ENCODE assay signal across 17 cellular contexts in the genomic region with DNA sequence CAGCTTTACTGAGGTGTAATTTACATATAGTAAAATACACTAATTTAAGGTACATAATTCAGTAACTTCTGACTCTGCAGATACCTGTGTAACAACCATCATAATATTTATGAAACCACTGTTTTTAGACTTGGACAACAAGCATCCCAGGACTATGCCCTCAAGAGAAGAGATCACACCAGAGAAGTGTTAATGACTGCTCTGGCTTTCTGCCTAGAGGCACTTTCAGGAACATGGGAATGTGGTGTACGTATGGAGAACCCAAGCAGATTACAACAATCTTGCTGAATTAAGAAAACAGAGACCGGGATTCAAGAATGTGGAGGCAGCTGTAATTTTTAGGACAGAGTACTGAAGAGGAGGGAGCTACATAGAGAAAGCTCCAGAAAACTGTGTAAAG.
A peak's percentile ranks its signal among the peaks of the same experiment; 100 is the strongest.
DNase-seq lines count a peak whose midpoint lies in the region; ATAC-seq and TF ChIP-seq lines count a peak whose summit lies in the region.
"Had no signal": no experiment of that assay in that cellular context is flagged by ENCODE, and none has a peak within 500 bp of the region (broad histone marks: within the 10 kb centered on the region; RNA-seq: fewer than 3 reads in every experiment).

No MANE protein-coding gene starts in this region.

- WGBS in right cardiac atrium, result 55% methylated on average over 2 of the region's 2 CpGs
- 14% methylated on average over 2 of the region's 2 CpGs for WGBS in smooth muscle cell (ENCODE audit: low lambda C conversion rate)

- H3K27me3 ChIP-seq in right cardiac atrium (ENCODE audit: control insufficient read depth, insufficient read depth), result no peaks in the 10 kb centered on the region
- no peaks in the 10 kb centered on the region for H3K27me3 ChIP-seq in left ventricle myocardium inferior (ENCODE audit: low read depth)
- H3K27me3 ChIP-seq in smooth muscle cell (ENCODE audit: low read depth), result no peaks in the 10 kb centered on the region
- H3K27me3 ChIP-seq: BLaER1 treated with 17β-estradiol and CSF1 and Interleukin-3, amounts not matched to agents 10 nM and 100 nM had no signal

- intact Hi-C loops in Right ventricle myocardium inferior (cut with DNase I), result no loop called here
- intact Hi-C loops in right cardiac atrium (cut with DNase I), result no loop called here
- intact Hi-C loops in left ventricle myocardium superior (cut with micrococcal nuclease), result no loop called here
- intact Hi-C loops in left ventricle myocardium inferior (cut with micrococcal nuclease), result no loop called here
- intact Hi-C loops in left colon (cut with DNase I, micrococcal nuclease), result no loop called here

- ATAC-seq in Right ventricle myocardium inferior (peak; percentile 71), right cardiac atrium (no peak), left ventricle myocardium superior (peak; percentile 83), left colon (no peak)
- ATAC-seq: A549; CD8-positive, alpha-beta T cell had no signal

- no peaks in the 10 kb centered on the region for H3K79me2 ChIP-seq in smooth muscle cell (ENCODE audit: low read depth)

- peak overlapping the region; percentile 15 for H2AFZ ChIP-seq in smooth muscle cell (ENCODE audit: low read depth)

- H4K20me1 ChIP-seq in smooth muscle cell (ENCODE audit: low read depth), result no peaks in the 10 kb centered on the region
- H4K20me1 ChIP-seq: BLaER1 treated with 17β-estradiol and CSF1 and Interleukin-3, amounts not matched to agents 10 nM and 100 nM had no signal

- H3K4me3 ChIP-seq in right cardiac atrium (ENCODE audit: low read length) (no peak overlapping the region), left ventricle myocardium inferior (no peak overlapping the region), smooth muscle cell (no peak overlapping the region)
- H3K4me3 ChIP-seq: A549; BLaER1 treated with 17β-estradiol and CSF1 and Interleukin-3, amounts not matched to agents 10 nM and 100 nM had no signal

- DNase-seq in Right ventricle myocardium inferior (ENCODE audit: missing footprints) (no peak), right cardiac atrium (no peak), left ventricle myocardium superior (no peak), left ventricle myocardium inferior (no peak), smooth muscle cell (lab: John Stamatoyannopoulos, UW; ENCODE audit: unreplicated experiment) (no peak), left colon (no peak)
- DNase-seq: AML-193; Caco-2; Calu3; CD4-positive, alpha-beta T cell; CD8-positive, alpha-beta T cell; DMS79 treated with DMSO at 0.1 percent for 48 hours; GF-D8 had no signal

- no peak overlapping the region for H3K9ac ChIP-seq in smooth muscle cell (ENCODE audit: low read depth)
- H3K9ac ChIP-seq: BLaER1 treated with 17β-estradiol and CSF1 and Interleukin-3, amounts not matched to agents 10 nM and 100 nM had no signal

- H3K4me1 ChIP-seq in right cardiac atrium (ENCODE audit: control insufficient read depth, insufficient read depth, low read length) (no peaks in the 10 kb centered on the region), left ventricle myocardium inferior (peaks cover 15% of the 10 kb centered on the region), smooth muscle cell (ENCODE audit: low read depth) (no peaks in the 10 kb centered on the region)
- H3K4me1 ChIP-seq: A549; BLaER1 treated with 17β-estradiol and CSF1 and Interleukin-3, amounts not matched to agents 10 nM and 100 nM; Caco-2 had no signal

- peaks cover 5% of the 10 kb centered on the region for H3K36me3 ChIP-seq in left ventricle myocardium inferior
- no peaks in the 10 kb centered on the region for H3K36me3 ChIP-seq in smooth muscle cell (ENCODE audit: low read depth)

- H3K4me2 ChIP-seq in smooth muscle cell, result no peak overlapping the region
- H3K4me2 ChIP-seq: A549; BLaER1 treated with 17β-estradiol and CSF1 and Interleukin-3, amounts not matched to agents 10 nM and 100 nM had no signal

- H3F3A ChIP-seq in smooth muscle cell (ENCODE audit: low read depth), result no peaks in the 10 kb centered on the region

- H3K9me3 ChIP-seq in right cardiac atrium (ENCODE audit: control insufficient read depth, low read length), result no peaks in the 10 kb centered on the region
- peaks cover 26% of the 10 kb centered on the region for H3K9me3 ChIP-seq in left ventricle myocardium inferior (replicated peaks)
- peaks cover 7% of the 10 kb centered on the region for H3K9me3 ChIP-seq in smooth muscle cell (replicated peaks; ENCODE audit: low read depth)

- TF ChIP-seq CTCF in left ventricle myocardium inferior (IDR thresholded peaks at IDR 0.05; ENCODE audit: borderline replicate concordance) (no peak), smooth muscle cell (IDR thresholded peaks at IDR 0.05; ENCODE audit: borderline replicate concordance, insufficient read depth, poor library complexity, severe bottlenecking) (no peak)

- H3K27ac ChIP-seq in right cardiac atrium (ENCODE audit: low read length) (no peak overlapping the region), left ventricle myocardium inferior (replicated peaks) (no peak overlapping the region), smooth muscle cell (ENCODE audit: low read depth) (no peak overlapping the region)
- H3K27ac ChIP-seq: 22Rv1; A549; BLaER1 treated with 17β-estradiol and CSF1 and Interleukin-3, amounts not matched to agents 10 nM and 100 nM; C4-2B had no signal

Comparison
In these comparisons a context has a peak if more than half of its experiments do, and no peak if none do; other contexts are left out.
1. ATAC-seq: peak in Right ventricle myocardium inferior (single experiment) and left ventricle myocardium superior (single experiment); none in right cardiac atrium (0 of 2) and left colon (single experiment).